ENCODE assay signal across 17 cellular contexts in the genomic region with DNA sequence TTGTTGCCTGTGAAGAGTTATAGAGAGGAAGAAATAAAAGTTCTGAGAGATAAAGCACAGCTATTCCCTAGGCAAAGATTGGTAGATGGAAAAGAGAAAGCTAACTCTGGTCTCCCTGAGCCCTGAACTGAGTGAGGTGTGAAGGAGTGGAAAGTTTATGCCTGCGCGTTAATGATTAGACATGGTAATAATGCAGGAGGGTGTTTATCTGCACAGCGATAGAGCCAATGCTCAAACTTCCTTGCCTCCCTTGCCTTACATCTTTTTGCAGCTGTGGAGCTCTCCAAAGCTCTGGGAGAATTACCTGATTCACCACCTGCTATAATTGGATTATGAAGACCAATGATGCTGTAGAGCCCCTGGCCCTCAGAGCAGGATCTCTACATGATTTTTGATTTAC. TPM values are rescaled to one million over a fixed set of nuclear protein-coding genes. Genes with fewer than 3 reads are reported as not detected.
"Had no signal": no experiment of that assay in that cellular context is flagged by ENCODE, and none has a peak within 500 bp of the region (broad histone marks: within the 10 kb centered on the region; RNA-seq: fewer than 3 reads in every experiment).

No MANE protein-coding gene starts in this region.

- H3K27ac ChIP-seq: esophagus squamous epithelium, heart right ventricle, psoas muscle, sigmoid colon, tibial artery, uterus had no signal

- H3K36me3 ChIP-seq: esophagus squamous epithelium, heart right ventricle, sigmoid colon, tibial artery, uterus had no signal

- H3K27me3 ChIP-seq: sigmoid colon, tibial artery, uterus had no signal

- H3K4me1 ChIP-seq: esophagus squamous epithelium, heart right ventricle, psoas muscle, sigmoid colon, tibial artery, uterus had no signal

- H3K9me3 ChIP-seq: esophagus squamous epithelium, heart right ventricle, psoas muscle, sigmoid colon, tibial artery, uterus had no signal

- H3K4me3 ChIP-seq: esophagus squamous epithelium, heart right ventricle, lung, psoas muscle, sigmoid colon, tibial artery, uterus had no signal

- DNase-seq: activated B cell treated with CpG ODN at 0.5 μM for 24 hours; activated CD4-positive, alpha-beta memory T cell treated with anti-CD3 and anti-CD28 coated beads, Interleukin-2, amount 10 ng/mL, durations not matched to agents 7 days and 5 days; activated CD4-positive, alpha-beta T cell treated with anti-CD3 and anti-CD28 coated beads for 4 hours; activated CD8-positive, alpha-beta memory T cell treated with anti-CD3 and anti-CD28 coated beads, Interleukin-2, amount 10 ng/mL, durations not matched to agents 7 days and 5 days; dermis blood vessel endothelial cell; effector memory CD8-positive, alpha-beta T cell; esophagus squamous epithelium; heart right ventricle; immature natural killer cell; psoas muscle; sigmoid colon; stimulated activated CD8-positive, alpha-beta memory T cell treated with anti-CD3 and anti-CD28 coated beads, Interleukin-4, amount 100 ng/mL, for 48 hours; stimulated activated naive CD4-positive, alpha-beta T cell; T-cell; tibial artery; uterus had no signal

RNA-seq across cellular contexts. Expression of gene CHRM3, which starts 32.8 kb away (rescaled TPM):
- total RNA-seq: activated B cell treated with CpG ODN at 0.5 μM for 24 hours; activated CD4-positive, alpha-beta memory T cell treated with anti-CD3 and anti-CD28 coated beads, Interleukin-2, amount 10 ng/mL, durations not matched to agents 7 days and 5 days; activated CD8-positive, alpha-beta memory T cell treated with anti-CD3 and anti-CD28 coated beads, Interleukin-2, amount 10 ng/mL, durations not matched to agents 7 days and 5 days had no signal
- polyA plus RNA-seq: immature natural killer cell had no signal
